ENCODE assay signal across 8 cellular contexts in the genomic region with DNA sequence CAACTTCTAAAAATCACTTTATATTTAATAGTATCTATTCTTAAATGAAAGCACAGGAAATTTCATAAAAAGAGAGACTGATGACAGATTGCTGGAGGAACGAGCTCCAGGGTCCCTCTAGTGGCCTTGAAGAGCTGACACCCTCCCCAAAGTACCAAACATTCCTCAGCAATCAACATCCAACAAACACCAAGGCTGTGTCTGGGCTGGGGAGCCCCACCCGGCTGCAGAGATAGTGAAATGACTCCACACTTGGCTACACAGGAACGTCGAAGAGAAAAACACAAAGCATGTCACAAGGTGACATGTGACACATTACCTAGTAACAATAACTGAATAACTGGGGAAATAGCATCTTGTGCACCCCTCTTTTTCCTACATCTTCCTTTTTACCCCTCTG. TPM values are rescaled to one million over a fixed set of nuclear protein-coding genes. Genes with fewer than 3 reads are reported as not detected.
DNase-seq lines count a peak whose midpoint lies in the region; ATAC-seq and TF ChIP-seq lines count a peak whose summit lies in the region.

No MANE protein-coding gene starts in this region.

- H3K27me3 ChIP-seq in ascending aorta: no peaks in the 10 kb centered on the region

- peaks cover 15 to 20% (median 16%) of the 10 kb centered on the region in 3 donors for H3K36me3 Mint-ChIP-seq in immature natural killer cell
- H3K36me3 Mint-ChIP-seq in stimulated activated effector memory CD8-positive, alpha-beta T cell treated with anti-CD3 and anti-CD28 coated beads, Interleukin-12 subunit alpha, Interleukin-12 subunit beta, amount 100 ng/mL, for 72 hours: peaks cover 62% of the 10 kb centered on the region

- peaks cover 0 to 2% (median 0%) of the 10 kb centered on the region in 3 donors for H3K27me3 Mint-ChIP-seq in immature natural killer cell (ENCODE audit: low read depth in 3 of 3)

- no peak overlapping the region for H3K4me3 ChIP-seq in ascending aorta

- peaks cover 0 to 2% of the 10 kb centered on the region in 2 donors for H3K4me1 Mint-ChIP-seq in immature natural killer cell
- no peaks in the 10 kb centered on the region for H3K4me1 Mint-ChIP-seq in stimulated activated effector memory CD8-positive, alpha-beta T cell treated with anti-CD3 and anti-CD28 coated beads, Interleukin-12 subunit alpha, Interleukin-12 subunit beta, amount 100 ng/mL, for 72 hours

- DNase-seq in Caki2 (ENCODE audit: low read depth) (peak; percentile 75), NCI-H2227 treated with DMSO at 0.1 percent for 48 hours (lab: John Stamatoyannopoulos, UW) (peak; percentile 4), ascending aorta (ENCODE audit: low spot score in 2 of 2) (no peak), immature natural killer cell (peak in 2 of 3 donors; percentile 2 to 3), DMS153 treated with DMSO at 0.1 percent for 48 hours (lab: John Stamatoyannopoulos, UW; ENCODE audit: unreplicated experiment) (no peak)
- no peak for DNase-seq in stimulated activated effector memory CD8-positive, alpha-beta T cell treated with anti-CD3 and anti-CD28 coated beads, Interleukin-12 subunit alpha, Interleukin-12 subunit beta, amount 100 ng/mL, for 72 hours (ENCODE audit: low spot score in 2 of 2)

- no peaks in the 10 kb centered on the region for H3K36me3 ChIP-seq in ascending aorta

- H3K9me3 ChIP-seq in ascending aorta: no peaks in the 10 kb centered on the region

- H3K9me3 Mint-ChIP-seq in immature natural killer cell: no peaks in the 10 kb centered on the region
- H3K9me3 Mint-ChIP-seq in stimulated activated effector memory CD8-positive, alpha-beta T cell treated with anti-CD3 and anti-CD28 coated beads, Interleukin-12 subunit alpha, Interleukin-12 subunit beta, amount 100 ng/mL, for 72 hours: no peaks in the 10 kb centered on the region

- intact Hi-C loops in ascending aorta (cut with DNase I): no loop called here

- no peak overlapping the region for H3K27ac Mint-ChIP-seq in immature natural killer cell
- H3K27ac Mint-ChIP-seq in stimulated activated effector memory CD8-positive, alpha-beta T cell treated with anti-CD3 and anti-CD28 coated beads, Interleukin-12 subunit alpha, Interleukin-12 subunit beta, amount 100 ng/mL, for 72 hours: no peak overlapping the region

- no peak overlapping the region for H3K27ac ChIP-seq in ascending aorta

- in situ Hi-C loops in Caki2 (cut with HindIII; ENCODE audit: low pct_unique_long_range_greater_than_20kb, low sequenced_read_pairs): no loop called here

- ATAC-seq in GM18861 (IDR thresholded peaks at IDR 0.05; ENCODE audit: unreplicated experiment) (peak; percentile 78), HG02938 (IDR thresholded peaks at IDR 0.05; ENCODE audit: unreplicated experiment) (peak; percentile 89)
- ATAC-seq in stimulated activated effector memory CD8-positive, alpha-beta T cell treated with anti-CD3 and anti-CD28 coated beads, Interleukin-12 subunit alpha, Interleukin-12 subunit beta, amount 100 ng/mL, for 72 hours: peak; percentile 60

- peak; percentile 13 to 54 (median 41) for TF ChIP-seq CTCF in ascending aorta (IDR thresholded peaks at IDR 0.05)

- H3K4me1 ChIP-seq in ascending aorta: peaks cover 0 to 2% of the 10 kb centered on the region in 2 donors

- H3K4me3 Mint-ChIP-seq in immature natural killer cell: no peak overlapping the region
- no peak overlapping the region for H3K4me3 Mint-ChIP-seq in stimulated activated effector memory CD8-positive, alpha-beta T cell treated with anti-CD3 and anti-CD28 coated beads, Interleukin-12 subunit alpha, Interleukin-12 subunit beta, amount 100 ng/mL, for 72 hours

RNA-seq across cellular contexts. Expression of a gene that starts 45.6 kb away (rescaled TPM):
- total RNA-seq in Caki2 (2014; rRNA removed; shearing (Covaris generic); ENCODE audit: low replicate concordance): 13.7 and 22.8 TPM in 2 replicates
- total RNA-seq in ascending aorta: 17.1 TPM
- polyA plus RNA-seq in immature natural killer cell: 10 to 100 TPM; 21.3 to 30.6 (median 28.6) TPM

Comparison
In these comparisons a context has a peak if more than half of its experiments do, and no peak if none do; other contexts are left out.
1. DNase-seq: peak in Caki2 (single experiment), NCI-H2227 treated with DMSO at 0.1 percent for 48 hours (single experiment) and immature natural killer cell (2 of 3); none in ascending aorta (0 of 2), stimulated activated effector memory CD8-positive, alpha-beta T cell treated with anti-CD3 and anti-CD28 coated beads, Interleukin-12 subunit alpha, Interleukin-12 subunit beta, amount 100 ng/mL, for 72 hours (0 of 2) and DMS153 treated with DMSO at 0.1 percent for 48 hours (single experiment).
2. Peak in every context shown above with its lines, with median percentiles within 50 percentile points of each other: ATAC-seq.